ENCODE assay signal across 8 cellular contexts in genomic region chr10:86711237-86711956, GRCh38. TPM values are rescaled to one million over a fixed set of nuclear protein-coding genes. Genes with fewer than 3 reads are reported as not detected.
DNase-seq lines count a peak whose midpoint lies in the region; ATAC-seq and TF ChIP-seq lines count a peak whose summit lies in the region.

No MANE protein-coding gene starts in this region.

- no peaks in the 10 kb centered on the region; the same call in 1 of the 2 replicates for H3K4me1 ChIP-seq in SJCRH30
- peaks cover 0 to 51% (median 10%) of the 10 kb centered on the region in 3 donors for H3K4me1 ChIP-seq in gastroesophageal sphincter
- H3K4me1 ChIP-seq in suprapubic skin = peaks cover 19% of the 10 kb centered on the region

- 0% methylated on average over 2 of the region's 94 CpGs; no CpG with 5 or more reads in 1 of the 2 donors for WGBS in gastroesophageal sphincter (ENCODE audit: low coverage in 1 of 2), 2 donors
- 0% methylated on average over 16 of the region's 94 CpGs for WGBS in suprapubic skin

- no peaks in the 10 kb centered on the region for H3K36me3 ChIP-seq in SJCRH30
- peaks cover 0 to 29% of the 10 kb centered on the region in 2 donors for H3K36me3 ChIP-seq in gastroesophageal sphincter
- H3K36me3 ChIP-seq in suprapubic skin = no peaks in the 10 kb centered on the region

- peak in 3 of 4 experiments; percentile 93 to 98 (median 98) for TF ChIP-seq CTCF in gastroesophageal sphincter (IDR thresholded peaks at IDR 0.05)
- TF ChIP-seq CTCF in suprapubic skin (IDR thresholded peaks at IDR 0.05) = peak; percentile 57 to 92

- H3K27ac ChIP-seq in SJCRH30 (peak overlapping the region; percentile 42), gastroesophageal sphincter (peak overlapping the region; percentile 93 to 97 (median 95)), suprapubic skin (peak overlapping the region; percentile 94)

- H3K9me3 ChIP-seq in SJCRH30 (replicated peaks) = no peaks in the 10 kb centered on the region
- no peaks in the 10 kb centered on the region for H3K9me3 ChIP-seq in gastroesophageal sphincter
- H3K9me3 ChIP-seq in suprapubic skin = no peaks in the 10 kb centered on the region

- TF ChIP-seq POLR2A in gastroesophageal sphincter (IDR thresholded peaks at IDR 0.05) (peak; percentile 78 to 83), suprapubic skin (IDR thresholded peaks at IDR 0.05) (peak in 1 of 2 donors; percentile 20)

- H3K27me3 ChIP-seq in SJCRH30 (no peaks in the 10 kb centered on the region), gastroesophageal sphincter (no peaks in the 10 kb centered on the region), suprapubic skin (peaks cover 3% of the 10 kb centered on the region)

- ATAC-seq in GM21737 (IDR thresholded peaks at IDR 0.05; ENCODE audit: unreplicated experiment) = peak; percentile 87
- peak; percentile 94 for ATAC-seq in gastroesophageal sphincter

- TF ChIP-seq EP300 in gastroesophageal sphincter (IDR thresholded peaks at IDR 0.05) = no peak
- no peak for TF ChIP-seq EP300 in suprapubic skin (IDR thresholded peaks at IDR 0.05)

- H3K4me3 ChIP-seq in SJCRH30 (peak overlapping the region; percentile 63), gastroesophageal sphincter (peak overlapping the region; percentile 66 to 76), suprapubic skin (peak overlapping the region; percentile 81)

- peak; percentile 95 for DNase-seq in ELF-1 (ENCODE audit: low read depth, low spot score)
- DNase-seq in KG1 (lab: John Stamatoyannopoulos, UW) = peak; percentile 73
- DNase-seq in SJCRH30 = peak; percentile 78 to 85
- peak; percentile 49 to 80 (median 60) for DNase-seq in activated naive CD4-positive, alpha-beta T cell (lab: John Stamatoyannopoulos, UW)
- DNase-seq in occipital lobe (lab: John Stamatoyannopoulos, UW) = peak; percentile 80
- peak in 1 of 2 donors; percentile 91 for DNase-seq in suprapubic skin (ENCODE audit: low spot score in 2 of 2)

RNA-seq across cellular contexts. Expression of gene LDB3, which starts 43.1 kb away (rescaled TPM):
- total RNA-seq in SJCRH30 (2014; rRNA removed; shearing (Covaris generic)) = 0.53 and 0.59 TPM in 2 replicates
- total RNA-seq in gastroesophageal sphincter (10 to 100 TPM; 12.9 to 45.8 (median 18.6) TPM), occipital lobe (0.16 TPM), suprapubic skin (1 to 10 TPM in 1 of 4 donors, under 1 TPM in 2, not detected in 1; 0.44 to 3.2 (median 0.98) TPM)

RNA-seq across cellular contexts. Expression of gene BMPR1A, which starts 45.0 kb away (rescaled TPM):
- total RNA-seq in SJCRH30 (2014; rRNA removed; shearing (Covaris generic)) = 28.7 and 36.3 TPM in 2 replicates
- total RNA-seq in gastroesophageal sphincter = 100 to 1,000 TPM in 3 of 4 donors, 10 to 100 TPM in 1; 91.5 to 121 (median 117) TPM
- 64.6 TPM for total RNA-seq in occipital lobe
- 10 to 100 TPM; 21.1 to 33.3 (median 26.7) TPM for total RNA-seq in suprapubic skin

RNA-seq across cellular contexts. Expression of gene OPN4, which starts 57.0 kb away (rescaled TPM):
- total RNA-seq in SJCRH30 (2014; rRNA removed; shearing (Covaris generic)) = not detected in 2 replicates
- total RNA-seq in gastroesophageal sphincter (not detected), occipital lobe (not detected), suprapubic skin (under 1 TPM in 1 of 4 donors, not detected in 3; 0.34 TPM)

Comparison
In these comparisons a context has a peak if more than half of its experiments do, and no peak if none do; other contexts are left out.
1. H3K27ac ChIP-seq: peak in every context shown above with its lines; median percentile 95 in gastroesophageal sphincter; 94 in suprapubic skin; 42 in SJCRH30.